ENCODE assay signal across 17 cellular contexts in genomic region chrY:13435206-13435967, GRCh38. TPM values are rescaled to one million over a fixed set of nuclear protein-coding genes. Genes with fewer than 3 reads are reported as not detected.
DNase-seq lines count a peak whose midpoint lies in the region; ATAC-seq and TF ChIP-seq lines count a peak whose summit lies in the region.
"Had no signal": no experiment of that assay in that cellular context is flagged by ENCODE, and none has a peak within 500 bp of the region (broad histone marks: within the 10 kb centered on the region; RNA-seq: fewer than 3 reads in every experiment).

No MANE protein-coding gene starts in this region.

- H3K4me1 Mint-ChIP-seq in activated CD4-positive, alpha-beta T cell treated with anti-CD3 and anti-CD28 coated beads, Interleukin-2, amount 10 ng/mL, durations not matched to agents 7 days and 5 days: peaks cover 52% of the 10 kb centered on the region

- no peak for TF ChIP-seq CTCF in LNCaP clone FGC (IDR thresholded peaks at IDR 0.05; ENCODE audit: control insufficient read depth, extremely low read depth, insufficient read depth)
- no peak for TF ChIP-seq CTCF in cardiac fibroblast (IDR thresholded peaks at IDR 0.05; ENCODE audit: low read depth, low read length)
- no peak for TF ChIP-seq CTCF in sigmoid colon (IDR thresholded peaks at IDR 0.05)

- peaks cover under 1% of the 10 kb centered on the region for H3K9me3 ChIP-seq in mesodermal cell (ENCODE audit: control insufficient read depth, low read length)
- no peaks in the 10 kb centered on the region for H3K9me3 ChIP-seq in sigmoid colon
- H3K9me3 ChIP-seq: vagina had no signal

- TF ChIP-seq POLR2A in sigmoid colon (IDR thresholded peaks at IDR 0.05): no peak

- H3K27ac Mint-ChIP-seq in activated CD4-positive, alpha-beta T cell treated with anti-CD3 and anti-CD28 coated beads, Interleukin-2, amount 10 ng/mL, durations not matched to agents 7 days and 5 days: peak overlapping the region; percentile 90

- H3K9me3 Mint-ChIP-seq in activated CD4-positive, alpha-beta T cell treated with anti-CD3 and anti-CD28 coated beads, Interleukin-2, amount 10 ng/mL, durations not matched to agents 7 days and 5 days: peaks cover 12% of the 10 kb centered on the region

- intact Hi-C loops in sigmoid colon (cut with DNase I): no loop called here

- no peak for ATAC-seq in HG02642 (IDR thresholded peaks at IDR 0.05; ENCODE audit: poor library complexity, unreplicated experiment)
- ATAC-seq: SK-N-SH treated with all-trans-retinoic acid at 6 μM for 48 hours had no signal

- DNase-seq in activated CD4-positive, alpha-beta T cell treated with anti-CD3 and anti-CD28 coated beads, Interleukin-2, amount 10 ng/mL, durations not matched to agents 7 days and 5 days: no peak
- no peak for DNase-seq in activated CD4-positive, alpha-beta T cell treated with anti-CD3 and anti-CD28 coated beads for 48 hours
- DNase-seq in LNCaP clone FGC (ENCODE audit: low read depth): no peak
- DNase-seq in cardiac fibroblast (ENCODE audit: low read depth in 2 of 2): peak; percentile 16 to 32
- no peak for DNase-seq in sigmoid colon
- DNase-seq in D341Med (ENCODE audit: low spot score): no peak
- DNase-seq: ACHN, amygdala, DMS79, Karpas-422, midbrain, NCI-H1930 had no signal

- peak overlapping the region; percentile 85 for H3K4me3 Mint-ChIP-seq in activated CD4-positive, alpha-beta T cell treated with anti-CD3 and anti-CD28 coated beads, Interleukin-2, amount 10 ng/mL, durations not matched to agents 7 days and 5 days

- POLR2A ChIA-PET in activated CD4-positive, alpha-beta T cell treated with anti-CD3 and anti-CD28 coated beads, Interleukin-2, amount 10 ng/mL, durations not matched to agents 7 days and 5 days (lab: Charles Lee): no interaction called here

- H3K4me1 ChIP-seq in mesodermal cell (ENCODE audit: control insufficient read depth, insufficient read depth, low read length, poor library complexity, severe bottlenecking) (peaks cover 3% of the 10 kb centered on the region), sigmoid colon (no peaks in the 10 kb centered on the region)
- H3K4me1 ChIP-seq: vagina had no signal

- H3K27ac ChIP-seq in mesodermal cell (ENCODE audit: low read depth, low read length, severe bottlenecking) (peak overlapping the region; percentile 72), sigmoid colon (no peak overlapping the region)
- H3K27ac ChIP-seq: vagina had no signal

- 95 to 96% methylated on average over 8 to 15 of the region's 22 CpGs for whole genome bisulfite sequencing in mesodermal cell (ENCODE audit: insufficient coverage in 2 of 2), 2 experiments
- 87 to 92% methylated on average over 22 of the region's 22 CpGs for WGBS in sigmoid colon, 2 donors

- H3K4me3 ChIP-seq in LNCaP clone FGC (ENCODE audit: low read depth, low read length) (peak overlapping the region; percentile 57), cardiac fibroblast (replicated peaks in 1 of 2; ENCODE audit: low read depth in 2 of 2, low read length in 2 of 2) (peak overlapping the region; percentile 18 to 58), mesodermal cell (ENCODE audit: extremely low read depth, insufficient read depth, low read length, poor library complexity, severe bottlenecking) (no peak overlapping the region), sigmoid colon (no peak overlapping the region)
- H3K4me3 ChIP-seq: vagina had no signal

- H3K27me3 Mint-ChIP-seq in activated CD4-positive, alpha-beta T cell treated with anti-CD3 and anti-CD28 coated beads, Interleukin-2, amount 10 ng/mL, durations not matched to agents 7 days and 5 days: no peaks in the 10 kb centered on the region

- H3K36me3 ChIP-seq in mesodermal cell (ENCODE audit: control insufficient read depth, insufficient read depth, low read length) (peaks cover 18% of the 10 kb centered on the region), sigmoid colon (no peaks in the 10 kb centered on the region)
- H3K36me3 ChIP-seq: vagina had no signal

- H3K27me3 ChIP-seq in sigmoid colon: no peaks in the 10 kb centered on the region
- H3K27me3 ChIP-seq: vagina had no signal

- CTCF ChIA-PET in activated CD4-positive, alpha-beta T cell treated with anti-CD3 and anti-CD28 coated beads, Interleukin-2, amount 10 ng/mL, durations not matched to agents 7 days and 5 days (lab: Charles Lee): no interaction called here

- TF ChIP-seq EP300 in sigmoid colon (IDR thresholded peaks at IDR 0.05): no peak

- H3K36me3 Mint-ChIP-seq in activated CD4-positive, alpha-beta T cell treated with anti-CD3 and anti-CD28 coated beads, Interleukin-2, amount 10 ng/mL, durations not matched to agents 7 days and 5 days (ENCODE audit: low read depth): peaks cover 63% of the 10 kb centered on the region

RNA-seq across cellular contexts. Expression of gene UTY, which starts 44.4 kb away (rescaled TPM):
- total RNA-seq in activated CD4-positive, alpha-beta T cell treated with anti-CD3 and anti-CD28 coated beads, Interleukin-2, amount 10 ng/mL, durations not matched to agents 7 days and 5 days: 10 to 100 TPM; 28.2 to 28.4 TPM
- polyA plus RNA-seq in mesodermal cell (2013, experiment 1 of 2): 16.6 TPM
- polyA plus RNA-seq in mesodermal cell (2013, experiment 2 of 2): 18.7 TPM
- 10 to 100 TPM in 2 of 4 donors, not detected in 2; 31.1 to 42.1 TPM for total RNA-seq in sigmoid colon
- 1 to 10 TPM in 2 of 3 donors, not detected in 1; 2.3 to 6.1 TPM for polyA plus RNA-seq in sigmoid colon
- total RNA-seq: posterior vena cava, vagina had no signal

Comparison
In these comparisons a context has a peak if more than half of its experiments do, and no peak if none do; other contexts are left out.
1. DNase-seq: peak in cardiac fibroblast (2 of 2); none in activated CD4-positive, alpha-beta T cell treated with anti-CD3 and anti-CD28 coated beads, Interleukin-2, amount 10 ng/mL, durations not matched to agents 7 days and 5 days (single experiment), activated CD4-positive, alpha-beta T cell treated with anti-CD3 and anti-CD28 coated beads for 48 hours (single experiment), LNCaP clone FGC (single experiment), sigmoid colon (single experiment) and D341Med (single experiment).
2. H3K4me3 ChIP-seq: peak in LNCaP clone FGC (single experiment) and cardiac fibroblast (2 of 2); none in mesodermal cell (single experiment) and sigmoid colon (0 of 4).